Comparison of ENCODE assay signal across 12 cellular contexts in the genomic region with DNA sequence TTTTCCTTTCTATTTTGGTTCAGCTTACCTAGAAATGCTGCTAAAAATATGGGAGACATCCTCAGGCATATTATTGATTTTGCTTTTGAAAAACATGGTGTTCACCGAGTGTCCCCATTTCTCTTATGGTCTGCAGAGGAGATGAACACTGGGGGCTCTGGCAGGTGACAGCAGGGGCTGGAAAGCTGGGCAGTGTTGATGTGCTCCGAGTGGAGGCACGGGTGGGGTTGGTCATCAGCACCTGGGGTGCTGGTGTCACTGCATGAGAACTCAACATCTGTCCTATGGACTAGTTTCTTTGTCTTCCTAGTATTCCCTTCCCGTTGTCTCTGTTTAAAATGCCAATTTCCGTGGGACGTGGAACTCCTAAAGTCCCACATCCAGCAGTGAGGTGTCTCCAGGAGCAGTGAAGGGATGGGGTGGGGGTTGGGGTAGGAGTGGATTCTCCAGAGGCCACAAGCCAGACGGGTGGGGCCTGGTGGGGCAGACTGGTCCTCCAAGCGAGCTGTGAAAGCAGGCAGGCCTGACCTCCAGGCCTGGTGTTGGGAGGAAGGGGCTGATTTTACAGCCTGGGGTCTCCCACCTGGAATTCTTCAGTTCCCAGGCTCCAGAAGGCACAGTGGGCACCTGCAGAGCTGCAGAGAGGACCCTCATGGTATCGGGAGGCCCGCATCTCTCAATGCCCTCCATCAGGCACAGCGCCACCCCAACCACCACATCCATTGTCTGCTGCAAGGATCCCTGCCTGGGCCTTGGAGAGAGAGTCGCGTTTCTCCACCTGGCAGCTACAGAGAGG. TPM values are rescaled to one million over a fixed set of nuclear protein-coding genes. Genes with fewer than 3 reads are reported as not detected.
A peak's percentile ranks its signal among the peaks of the same experiment; 100 is the strongest.
DNase-seq lines count a peak whose midpoint lies in the region; ATAC-seq, FAIRE-seq and TF ChIP-seq lines count a peak whose summit lies in the region.
"Had no signal": no experiment of that assay in that cellular context is flagged by ENCODE, and none has a peak within 500 bp of the region (broad histone marks: within the 10 kb centered on the region; RNA-seq: fewer than 3 reads in every experiment).

No MANE protein-coding gene starts in this region.

- no peak overlapping the region for H2AFZ ChIP-seq in astrocyte (ENCODE audit: low read depth, low read length)

- no peaks in the 10 kb centered on the region for H3K79me2 ChIP-seq in astrocyte (ENCODE audit: insufficient read depth, low read length)

- H3K9ac ChIP-seq in astrocyte (ENCODE audit: low read length) (peak overlapping the region; percentile 88), muscle layer of colon (ENCODE audit: low read length) (peak overlapping the region; percentile 89)

- peaks cover 64% of the 10 kb centered on the region for H3K4me1 Mint-ChIP-seq in astrocyte (ENCODE audit: low read depth, unreplicated experiment)

- no peaks in the 10 kb centered on the region for H3K9me3 Mint-ChIP-seq in astrocyte (ENCODE audit: unreplicated experiment)

- DNase-seq in Right ventricle myocardium inferior (ENCODE audit: missing footprints), result peak; percentile 65
- no peak for DNase-seq in Right ventricle myocardium superior
- DNase-seq in astrocyte (ENCODE audit: low read depth), result no peak
- DNase-seq in upper lobe of right lung, result peak; percentile 57
- no peak for DNase-seq in DMS 273 treated with DMSO at 0.1 percent for 48 hours (lab: John Stamatoyannopoulos, UW)
- DNase-seq: activated CD4-positive, CD25-positive, alpha-beta regulatory T cell; DMS153; NCI-H2107 had no signal

- intact Hi-C loops in Right ventricle myocardium inferior (cut with DNase I), result loop anchor here (2.0 kb wide), 2 partner anchors 25 to 35 kb away; a partner anchor contains a TSS
- intact Hi-C loops in Right ventricle myocardium superior (cut with DNase I), result no loop called here
- intact Hi-C loops in upper lobe of right lung (cut with DNase I), result no loop called here

- peaks cover 16% of the 10 kb centered on the region for H3K4me1 ChIP-seq in astrocyte (ENCODE audit: insufficient read depth, low read length)
- peaks cover 28% of the 10 kb centered on the region for H3K4me1 ChIP-seq in muscle layer of colon (ENCODE audit: insufficient read depth, low read length)
- H3K4me1 ChIP-seq in upper lobe of right lung, result peaks cover 21% of the 10 kb centered on the region

- H3K4me3 ChIP-seq in astrocyte (ENCODE audit: insufficient read depth, low read depth, low read length) (no peak overlapping the region), muscle layer of colon (ENCODE audit: low read depth in 1 of 2, low read length in 2 of 2) (peak overlapping the region in 1 of 2 donors; percentile 70), upper lobe of right lung (no peak overlapping the region)

- ATAC-seq in Right ventricle myocardium inferior, result no peak
- ATAC-seq in Right ventricle myocardium superior (ENCODE audit: poor library complexity), result no peak
- ATAC-seq in upper lobe of right lung, result no peak
- no peak for ATAC-seq in GM21367 (IDR thresholded peaks at IDR 0.05; ENCODE audit: unreplicated experiment)
- ATAC-seq in GM19395 (IDR thresholded peaks at IDR 0.05; ENCODE audit: unreplicated experiment), result no peak

- H3K36me3 ChIP-seq in astrocyte (ENCODE audit: insufficient read depth, low read length) (no peaks in the 10 kb centered on the region), muscle layer of colon (ENCODE audit: insufficient read depth, low read length) (peaks cover 6% of the 10 kb centered on the region), upper lobe of right lung (no peaks in the 10 kb centered on the region)

- peak overlapping the region; percentile 79 for H3K4me3 Mint-ChIP-seq in astrocyte (ENCODE audit: unreplicated experiment)

- no peak overlapping the region for H3K4me2 ChIP-seq in astrocyte (ENCODE audit: low read length)

- H3K27ac ChIP-seq in astrocyte (ENCODE audit: low read depth, low read length) (no peak overlapping the region), muscle layer of colon (ENCODE audit: low read depth, low read length) (peak overlapping the region; percentile 97), upper lobe of right lung (peak overlapping the region; percentile 94)

- peaks cover 11% of the 10 kb centered on the region for H3K36me3 Mint-ChIP-seq in astrocyte (ENCODE audit: low read depth, unreplicated experiment)

- no peak for FAIRE-seq in astrocyte (lab: Jason Lieb, UNC)

- no peaks in the 10 kb centered on the region for H3K27me3 ChIP-seq in astrocyte (ENCODE audit: insufficient read depth, low read length)
- H3K27me3 ChIP-seq in muscle layer of colon (ENCODE audit: control insufficient read depth in 1 of 2, insufficient read depth in 2 of 2, low read length in 2 of 2), result no peaks in the 10 kb centered on the region
- no peaks in the 10 kb centered on the region for H3K27me3 ChIP-seq in upper lobe of right lung

- peak overlapping the region; percentile 47 for H3K27ac Mint-ChIP-seq in astrocyte (ENCODE audit: unreplicated experiment)

- no peaks in the 10 kb centered on the region for H3K27me3 Mint-ChIP-seq in astrocyte (ENCODE audit: low read depth, unreplicated experiment)

- H3K9me3 ChIP-seq in astrocyte (ENCODE audit: insufficient read depth, low read depth, low read length), result no peaks in the 10 kb centered on the region
- H3K9me3 ChIP-seq in muscle layer of colon (ENCODE audit: low read length), result no peaks in the 10 kb centered on the region
- no peaks in the 10 kb centered on the region for H3K9me3 ChIP-seq in upper lobe of right lung

- TF ChIP-seq CTCF in astrocyte (IDR thresholded peaks at IDR 0.05; ENCODE audit: insufficient read depth, low read depth, low read length) (no peak), upper lobe of right lung (IDR thresholded peaks at IDR 0.05) (no peak)

- peaks cover 12% of the 10 kb centered on the region for H4K20me1 ChIP-seq in astrocyte (ENCODE audit: insufficient read depth, low read length)

RNA-seq across cellular contexts. Expression of a gene that starts 24.4 kb away (rescaled TPM):
- 3.3 TPM for total RNA-seq in Right ventricle myocardium inferior
- total RNA-seq in Right ventricle myocardium superior, result 3.6 TPM
- 6.4 and 6.5 TPM in 2 replicates for total RNA-seq in astrocyte
- total RNA-seq in upper lobe of right lung, result 4.4 TPM

RNA-seq across cellular contexts. Expression of a gene that starts 35.0 kb away (rescaled TPM):
- total RNA-seq in Right ventricle myocardium inferior (111 TPM), Right ventricle myocardium superior (116 TPM), astrocyte (80.1 and 95.3 TPM in 2 replicates), upper lobe of right lung (93.7 TPM)

RNA-seq across cellular contexts. Expression of a gene that starts 46.9 kb away (rescaled TPM):
- 14.9 TPM for total RNA-seq in Right ventricle myocardium inferior
- 14.4 TPM for total RNA-seq in Right ventricle myocardium superior
- not detected in 2 replicates for total RNA-seq in astrocyte
- total RNA-seq in upper lobe of right lung, result 42.3 TPM
- total RNA-seq: myocyte had no signal

Comparison
In these comparisons a context has a peak if more than half of its experiments do, and no peak if none do; other contexts are left out.
1. DNase-seq: peak in Right ventricle myocardium inferior (single experiment) and upper lobe of right lung (single experiment); none in Right ventricle myocardium superior (single experiment), astrocyte (single experiment) and DMS 273 treated with DMSO at 0.1 percent for 48 hours (single experiment).
2. RNA of a gene that starts 46.9 kb away (total RNA-seq): 42.3 TPM in upper lobe of right lung (single experiment), 14.9 TPM in Right ventricle myocardium inferior (single experiment) and 14.4 TPM in Right ventricle myocardium superior (single experiment); not detected in astrocyte; every median in the first group is over 10 times any median in the second.